ENCODE assay signal across 1 cellular context in the genomic region with DNA sequence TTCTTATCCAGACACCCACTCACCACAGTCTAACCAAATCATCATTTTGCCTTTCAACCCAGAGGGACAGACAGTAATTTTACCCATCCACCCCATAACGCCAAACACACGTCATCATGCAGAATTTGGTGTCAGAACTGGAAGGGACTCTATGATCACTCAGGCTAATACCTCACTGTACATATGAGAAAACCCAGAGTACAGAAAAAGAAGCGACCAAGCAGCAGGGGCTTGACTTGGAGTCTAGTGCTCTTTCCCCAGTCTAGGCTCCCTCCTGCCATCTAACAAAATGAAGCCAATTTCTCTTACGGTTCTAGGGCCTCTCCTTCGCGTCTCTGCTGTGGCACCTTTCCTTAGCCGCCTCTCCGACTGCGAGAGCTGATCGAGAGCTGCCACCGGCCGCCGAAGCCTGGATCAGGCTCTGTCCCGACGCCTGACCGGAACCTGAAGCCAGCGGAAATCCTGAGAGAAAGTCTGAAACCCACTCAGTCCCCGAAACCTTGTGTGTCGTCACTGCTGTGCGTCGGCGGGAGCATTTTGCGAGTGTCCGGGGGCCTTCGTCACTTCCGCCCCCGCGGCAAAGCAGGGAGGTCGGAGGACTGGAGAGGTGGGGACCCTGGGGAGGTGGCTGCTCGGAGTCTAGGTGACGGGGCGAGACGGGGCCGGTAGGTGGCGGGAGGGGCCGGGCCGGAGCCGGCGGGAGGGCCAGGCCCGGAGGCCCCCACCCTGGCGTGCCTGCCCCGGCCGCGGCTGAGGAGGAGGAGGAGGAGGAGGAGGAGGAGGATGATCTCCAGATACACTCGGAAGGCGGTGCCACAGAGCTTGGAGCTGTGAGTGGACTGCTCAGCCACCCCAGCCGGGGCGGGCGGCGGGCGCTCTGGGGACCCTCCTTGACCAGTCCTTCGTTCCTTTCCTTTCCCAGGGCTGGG.
TF ChIP-seq lines count a peak whose summit lies in the region.

A gene (minus strand): TSS at position 452 of the 929 bp plus-strand sequence. CDS start 4,071 bp downstream, outside the sequence.
A gene (plus strand): TSS at position 563 of the 929 bp plus-strand sequence. CDS start 221 bp downstream, at position 784.

TF ChIP-seq in IMR-90, 13 proteins besides CTCF, POLR2A, EP300 and RAD21 (continued from another document):
- no peak for TF ChIP-seq RCOR1 (IDR thresholded peaks at IDR 0.05; ENCODE audit: insufficient replicate concordance, low read length)
- peak; percentile 26; the same call in 1 of the 2 replicates for TF ChIP-seq CEBPB (IDR thresholded peaks at IDR 0.05; ENCODE audit: low read depth, low read length)
- peak; percentile 10; the same call in 1 of the 2 replicates for TF ChIP-seq MXI1 (IDR thresholded peaks at IDR 0.05; ENCODE audit: borderline replicate concordance, low read depth, low read length)
TF ChIP-seq in IMR-90: peak in this region for 3.
